8 cellular contexts compared by ENCODE assay signal in the genomic region with DNA sequence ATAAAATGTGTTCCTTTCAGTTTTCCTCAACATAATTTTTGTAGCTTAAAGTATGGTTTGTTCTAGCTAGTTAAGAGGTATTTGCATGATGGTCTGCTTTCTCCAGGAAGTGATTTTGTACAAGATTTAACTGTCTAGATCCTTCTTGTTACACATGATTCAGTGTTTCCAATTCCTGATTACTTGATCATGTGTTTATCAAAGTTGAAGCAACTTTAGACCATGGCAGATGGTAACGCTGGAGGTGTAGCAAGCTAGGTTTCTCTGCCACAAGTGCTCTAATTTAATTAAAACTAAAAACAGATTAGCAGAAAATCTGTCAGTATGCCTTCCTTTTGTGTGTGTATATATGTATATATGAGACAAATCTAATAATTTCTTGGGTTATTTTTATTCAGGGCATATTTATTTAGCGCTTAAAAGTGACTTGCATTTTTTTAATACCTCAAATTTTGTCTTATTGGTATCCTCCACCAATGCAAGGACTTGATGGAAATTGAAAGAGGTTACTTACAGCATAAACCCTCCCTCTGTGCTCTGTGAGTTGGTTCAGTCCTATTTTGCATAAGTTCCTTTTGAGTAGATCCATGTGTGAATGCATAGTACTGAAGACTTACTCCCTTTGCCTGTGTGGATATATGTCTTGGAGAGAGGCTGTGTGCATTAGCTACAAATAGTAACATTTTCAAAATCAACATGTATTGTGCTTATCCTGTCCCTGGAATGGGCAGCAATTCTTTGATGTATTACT.
DNase-seq lines count a peak whose midpoint lies in the region; FAIRE-seq and TF ChIP-seq lines count a peak whose summit lies in the region.

No MANE protein-coding gene starts in this region.

- H3K9me3 ChIP-seq in ES-I3 (ENCODE audit: control insufficient read depth, insufficient read depth, low read length), result no peaks in the 10 kb centered on the region
- H3K9me3 ChIP-seq in mesodermal cell (ENCODE audit: control insufficient read depth, low read length), result no peaks in the 10 kb centered on the region
- no peaks in the 10 kb centered on the region for H3K9me3 ChIP-seq in kidney (ENCODE audit: control insufficient read depth in 1 of 2, low read length in 2 of 2)

- WGBS in mesodermal cell (ENCODE audit: insufficient coverage in 2 of 2), 2 experiments, result no CpG with 5 or more reads among the region's 2 CpGs

- intact Hi-C loops in kidney (cut with DNase I), result no loop called here

- H3K4me3 ChIP-seq in mesodermal cell (ENCODE audit: extremely low read depth, insufficient read depth, low read length, poor library complexity, severe bottlenecking) (peak overlapping the region; percentile 26), kidney (ENCODE audit: low read length in 2 of 2) (peak overlapping the region in 1 of 2 donors; percentile 10)

- no peaks in the 10 kb centered on the region for H3K36me3 ChIP-seq in ES-I3 (ENCODE audit: insufficient read depth, low read length)
- no peaks in the 10 kb centered on the region for H3K36me3 ChIP-seq in mesodermal cell (ENCODE audit: control insufficient read depth, insufficient read depth, low read length)
- H3K36me3 ChIP-seq in kidney (ENCODE audit: control insufficient read depth in 1 of 2, insufficient read depth in 2 of 2, low read length in 2 of 2), result no peaks in the 10 kb centered on the region

- DNase-seq in NCI-H187 (lab: John Stamatoyannopoulos, UW) (peak; percentile 20 to 28), astrocyte of the hippocampus (ENCODE audit: low read depth, low spot score) (peak; percentile 60), kidney (no peak), HT-29 (ENCODE audit: low spot score) (no peak), GOT3 (lab: John Stamatoyannopoulos, UW) (no peak)
- DNase-seq in stimulated activated CD4-positive, alpha-beta T cell treated with anti-CD3 and anti-CD28 coated beads, Interleukin-2, amount 100 ng/mL, for 48 hours, result no peak

- H3K9ac ChIP-seq in ES-I3 (ENCODE audit: low read depth, low read length), result peak overlapping the region; percentile 43
- no peak overlapping the region for H3K9ac ChIP-seq in kidney (ENCODE audit: low read length in 2 of 2)

- H3K4me1 ChIP-seq in ES-I3 (ENCODE audit: insufficient read depth, low read length), result peaks cover 23% of the 10 kb centered on the region
- H3K4me1 ChIP-seq in mesodermal cell (ENCODE audit: control insufficient read depth, insufficient read depth, low read length, poor library complexity, severe bottlenecking), result peaks cover 40% of the 10 kb centered on the region
- peaks cover 0 to 8% of the 10 kb centered on the region in 2 donors for H3K4me1 ChIP-seq in kidney (ENCODE audit: control insufficient read depth in 1 of 2, insufficient read depth in 1 of 2, low read depth in 1 of 2, low read length in 2 of 2)

- FAIRE-seq in kidney (lab: Jason Lieb, UNC), result no peak

- H3K27ac ChIP-seq in mesodermal cell (ENCODE audit: low read depth, low read length, severe bottlenecking) (peak overlapping the region; percentile 44), kidney (ENCODE audit: low read depth in 2 of 2, low read length in 2 of 2) (no peak overlapping the region)

- TF ChIP-seq CTCF in kidney (IDR thresholded peaks at IDR 0.05; ENCODE audit: borderline replicate concordance, extremely low read depth, insufficient read depth), result no peak

Comparison
In these comparisons a context has a peak if more than half of its experiments do, and no peak if none do; other contexts are left out.
1. DNase-seq: peak in NCI-H187 (2 of 2) and astrocyte of the hippocampus (single experiment); none in kidney (single experiment), HT-29 (single experiment), stimulated activated CD4-positive, alpha-beta T cell treated with anti-CD3 and anti-CD28 coated beads, Interleukin-2, amount 100 ng/mL, for 48 hours (0 of 2) and GOT3 (single experiment).